Comparison of ENCODE assay signal across 28 cellular contexts in the genomic region with DNA sequence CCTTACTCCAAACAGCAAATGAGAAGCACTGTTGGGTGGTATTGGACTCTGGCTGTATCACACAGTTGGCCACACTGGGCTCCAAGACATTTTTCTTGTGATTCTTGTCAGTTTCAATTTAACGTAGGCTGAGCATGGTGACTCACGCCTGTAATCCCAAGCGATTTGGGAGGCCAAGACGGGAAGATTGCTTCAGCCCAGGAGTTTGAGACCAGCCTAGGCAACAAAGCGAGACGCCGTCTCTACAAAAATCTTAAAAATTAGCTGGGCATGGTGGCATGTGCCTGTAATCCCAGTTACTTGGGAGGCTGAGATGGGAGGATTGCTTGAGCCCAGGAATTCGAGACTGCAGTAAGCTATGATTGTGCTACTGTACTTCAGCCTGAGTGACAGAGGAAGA. TPM values are rescaled to one million over a fixed set of nuclear protein-coding genes. Genes with fewer than 3 reads are reported as not detected.
DNase-seq lines count a peak whose midpoint lies in the region; ATAC-seq, FAIRE-seq and TF ChIP-seq lines count a peak whose summit lies in the region.
"Had no signal": no experiment of that assay in that cellular context is flagged by ENCODE, and none has a peak within 500 bp of the region (broad histone marks: within the 10 kb centered on the region; RNA-seq: fewer than 3 reads in every experiment).

No MANE protein-coding gene starts in this region.

- H3K9ac ChIP-seq in trophoblast cell (ENCODE audit: low read length), result no peak overlapping the region
- H3K9ac ChIP-seq: BLaER1 had no signal

- H3K9me3 ChIP-seq in trophoblast cell (ENCODE audit: insufficient read depth, low read depth, low read length), result no peaks in the 10 kb centered on the region
- H3K9me3 ChIP-seq: BE2C had no signal

- no CpG with 5 or more reads among the region's 8 CpGs for WGBS in trophoblast cell (ENCODE audit: extremely low coverage, insufficient coverage, insufficient read length)

- no peak overlapping the region for H3K27ac ChIP-seq in trophoblast cell (ENCODE audit: low read depth, low read length)
- H3K27ac ChIP-seq: BLaER1 had no signal

- no peak overlapping the region for H3K23ac ChIP-seq in trophoblast cell (ENCODE audit: low read length)

- H3K27me3 ChIP-seq in trophoblast cell (ENCODE audit: insufficient read depth, low read length), result no peaks in the 10 kb centered on the region
- H3K27me3 ChIP-seq: BE2C, BLaER1 had no signal

- H2BK12ac ChIP-seq in trophoblast cell (ENCODE audit: low read length), result no peak overlapping the region

- no peak overlapping the region for H4K8ac ChIP-seq in trophoblast cell (ENCODE audit: low read depth, low read length)

- no peaks in the 10 kb centered on the region for H3K79me2 ChIP-seq in trophoblast cell (ENCODE audit: control insufficient read depth, insufficient read depth, low read length, poor library complexity)

- DNase-seq in GM12892 (ENCODE audit: insufficient read length) (no peak), HTR-8/SVneo (ENCODE audit: insufficient read length, low spot score) (no peak), fibroblast of mammary gland (ENCODE audit: low read depth) (peak; percentile 48), trophoblast cell (peak; percentile 67 to 85), hippocampal formation (lab: John Stamatoyannopoulos, UW) (no peak), glutamatergic neuron (no peak), NCI-H69 (lab: John Stamatoyannopoulos, UW) (no peak)
- DNase-seq: 8988T; ACHN; BE2C; C1 segment of cervical spinal cord; CD4-positive, alpha-beta memory T cell; CD4-positive, CD25-positive, alpha-beta regulatory T cell; CD8-positive, alpha-beta memory T cell; COR-L47; DMS 273 treated with DMSO at 0.1 percent for 48 hours; DMS153; DMS53; DMS79; DND-41; EL; GDM1 had no signal

- no peak for TF ChIP-seq CTCF in fibroblast of mammary gland (conservative IDR thresholded peaks at IDR 0.05; ENCODE audit: control insufficient read depth, insufficient read depth, low read depth, low read length)
- TF ChIP-seq CTCF in glutamatergic neuron (IDR thresholded peaks at IDR 0.05; ENCODE audit: partially characterized antibody, unreplicated experiment), result no peak

- H2BK5ac ChIP-seq in trophoblast cell (ENCODE audit: low read depth, low read length, poor library complexity), result no peak overlapping the region

- no peaks in the 10 kb centered on the region for H3K4me1 ChIP-seq in trophoblast cell (ENCODE audit: control insufficient read depth in 1 of 2, insufficient read depth in 2 of 2, low read length in 2 of 2)
- H3K4me1 ChIP-seq: BE2C, BLaER1 had no signal

- H3K4me3 ChIP-seq in fibroblast of mammary gland (ENCODE audit: control insufficient read depth, low read depth, low read length), result no peak overlapping the region
- H3K4me3 ChIP-seq in trophoblast cell (ENCODE audit: low read depth, low read length), result no peak overlapping the region
- H3K4me3 ChIP-seq: BLaER1, GM12878 had no signal

- no peak overlapping the region for H4K91ac ChIP-seq in trophoblast cell (ENCODE audit: low read depth, low read length)

- H3K27ac Mint-ChIP-seq in glutamatergic neuron (ENCODE audit: unreplicated experiment), result no peak overlapping the region

- no peak overlapping the region for H3K4me2 ChIP-seq in trophoblast cell (ENCODE audit: low read length)
- H3K4me2 ChIP-seq: BLaER1 had no signal

- no peak overlapping the region for H2BK120ac ChIP-seq in trophoblast cell (ENCODE audit: insufficient read depth, low read length, poor library complexity)

- H4K12ac ChIP-seq in trophoblast cell (ENCODE audit: low read depth, low read length), result no peak overlapping the region

- H3K79me1 ChIP-seq in trophoblast cell (ENCODE audit: low read length), result no peaks in the 10 kb centered on the region

- no peak overlapping the region for H3K18ac ChIP-seq in trophoblast cell (ENCODE audit: low read length)

- H3K14ac ChIP-seq in trophoblast cell (ENCODE audit: low read length), result no peak overlapping the region

- H3K4me1 Mint-ChIP-seq in glutamatergic neuron (ENCODE audit: low read depth, unreplicated experiment), result no peaks in the 10 kb centered on the region
- H3K4me1 Mint-ChIP-seq: CD14-positive monocyte had no signal

- peak; percentile 9 for FAIRE-seq in GM12892 (lab: Jason Lieb, UNC)
- peak; percentile 82 for FAIRE-seq in HTR-8/SVneo (lab: Jason Lieb, UNC)
- FAIRE-seq: GM12878, GM19239 had no signal

- no peak for TF ChIP-seq POLR2A in GM12892 (IDR thresholded peaks at IDR 0.05; ENCODE audit: low read depth, low read length)

- H2AFZ ChIP-seq in trophoblast cell (ENCODE audit: insufficient read depth, low read length, poor library complexity), result no peak overlapping the region

- H2AK5ac ChIP-seq in trophoblast cell (ENCODE audit: low read length), result no peak overlapping the region

- no peaks in the 10 kb centered on the region for H3K27me3 Mint-ChIP-seq in glutamatergic neuron (ENCODE audit: unreplicated experiment)
- H3K27me3 Mint-ChIP-seq: CD4-positive, alpha-beta memory T cell; CD4-positive, CD25-positive, alpha-beta regulatory T cell; CD8-positive, alpha-beta memory T cell had no signal

- H3K4me3 Mint-ChIP-seq in glutamatergic neuron (ENCODE audit: unreplicated experiment), result no peak overlapping the region
- H3K4me3 Mint-ChIP-seq: CD4-positive, alpha-beta memory T cell; CD4-positive, CD25-positive, alpha-beta regulatory T cell; CD8-positive, alpha-beta memory T cell had no signal

- H3K36me3 Mint-ChIP-seq in glutamatergic neuron (ENCODE audit: unreplicated experiment), result no peaks in the 10 kb centered on the region

- H3K9me3 Mint-ChIP-seq in glutamatergic neuron (ENCODE audit: unreplicated experiment), result no peaks in the 10 kb centered on the region
- H3K9me3 Mint-ChIP-seq: CD4-positive, alpha-beta memory T cell; CD4-positive, CD25-positive, alpha-beta regulatory T cell; CD8-positive, alpha-beta memory T cell had no signal

- peaks cover 2 to 3% of the 10 kb centered on the region in 2 experiments for H3K36me3 ChIP-seq in trophoblast cell (ENCODE audit: control insufficient read depth in 1 of 2, insufficient read depth in 2 of 2, low read length in 2 of 2)

- H3K4ac ChIP-seq in trophoblast cell (ENCODE audit: low read depth, low read length), result no peak overlapping the region

- ATAC-seq in GM21717 (IDR thresholded peaks at IDR 0.05; ENCODE audit: unreplicated experiment), result no peak
- ATAC-seq: GM12878 had no signal

RNA-seq across cellular contexts. Expression of gene PLEKHD1, which starts 35.3 kb away (rescaled TPM):
- not detected for polyA plus RNA-seq in GM12892 (2012; ENCODE audit: missing spikeins)
- polyA plus RNA-seq in trophoblast cell (2013), result 0.10 and 0.11 TPM in 2 replicates
- total RNA-seq in glutamatergic neuron (ENCODE audit: unreplicated experiment), result 1.3 TPM
- polyA plus RNA-seq: AG04450, CD14-positive monocyte had no signal

RNA-seq across cellular contexts. Expression of gene SLC39A9, which starts 50.7 kb away (rescaled TPM):
- polyA plus RNA-seq in GM12892 (2012; ENCODE audit: missing spikeins), result 32.3 TPM
- 41.2 and 42.9 TPM in 2 replicates for polyA plus RNA-seq in trophoblast cell (2013)
- 56.4 TPM for total RNA-seq in glutamatergic neuron (ENCODE audit: unreplicated experiment)

RNA-seq across cellular contexts. Expression of gene ERH, which starts 51.1 kb away (rescaled TPM):
- 427 TPM for polyA plus RNA-seq in GM12892 (2012; ENCODE audit: missing spikeins)
- polyA plus RNA-seq in trophoblast cell (2013), result 159 TPM in 2 replicates
- total RNA-seq in glutamatergic neuron (ENCODE audit: unreplicated experiment), result 223 TPM

Comparison
In these comparisons a context has a peak if more than half of its experiments do, and no peak if none do; other contexts are left out.
1. DNase-seq: peak in fibroblast of mammary gland (single experiment) and trophoblast cell (2 of 2); none in GM12892 (single experiment), HTR-8/SVneo (single experiment), hippocampal formation (0 of 2), glutamatergic neuron (single experiment) and NCI-H69 (single experiment).